Comparison of ENCODE assay signal across 15 cellular contexts in genomic region chr4:1307951-1308735, GRCh38. TPM values are rescaled to one million over a fixed set of nuclear protein-coding genes. Genes with fewer than 3 reads are reported as not detected.
A peak's percentile ranks its signal among the peaks of the same experiment; 100 is the strongest.
DNase-seq lines count a peak whose midpoint lies in the region; ATAC-seq, FAIRE-seq and TF ChIP-seq lines count a peak whose summit lies in the region.
"Had no signal": no experiment of that assay in that cellular context is flagged by ENCODE, and none has a peak within 500 bp of the region (broad histone marks: within the 10 kb centered on the region; RNA-seq: fewer than 3 reads in every experiment).

No MANE protein-coding gene starts in this region.

- no peak overlapping the region for H2AFZ ChIP-seq in astrocyte (ENCODE audit: low read depth, low read length)

- no peak for TF ChIP-seq CTCF in astrocyte (IDR thresholded peaks at IDR 0.05; ENCODE audit: insufficient read depth, low read depth, low read length)
- no peak for TF ChIP-seq CTCF in lower lobe of right lung (IDR thresholded peaks at IDR 0.05)
- TF ChIP-seq CTCF in vagina (IDR thresholded peaks at IDR 0.05): no peak

- H3K9me3 ChIP-seq in astrocyte (ENCODE audit: insufficient read depth, low read depth, low read length) (no peaks in the 10 kb centered on the region), lower lobe of right lung (no peaks in the 10 kb centered on the region), vagina (no peaks in the 10 kb centered on the region)
- H3K9me3 ChIP-seq: left lung, pancreas had no signal

- no peak overlapping the region for H3K4me2 ChIP-seq in astrocyte (ENCODE audit: low read length)

- peaks cover 10% of the 10 kb centered on the region for H3K36me3 Mint-ChIP-seq in astrocyte (ENCODE audit: low read depth, unreplicated experiment)
- H3K36me3 Mint-ChIP-seq in stimulated activated naive B cell treated with anti-CD40 and anti-IgM and Interleukin-4, amounts not matched to agents 10 μg/mL and 1 μg/mL and 100 μg/mL, for 72 hours: peaks cover 30 to 56% of the 10 kb centered on the region in 2 donors

- H3K27me3 ChIP-seq in astrocyte (ENCODE audit: insufficient read depth, low read length): no peaks in the 10 kb centered on the region
- no peaks in the 10 kb centered on the region for H3K27me3 ChIP-seq in lower lobe of right lung (ENCODE audit: low read depth)
- H3K27me3 ChIP-seq in vagina: no peaks in the 10 kb centered on the region
- H3K27me3 ChIP-seq: left lung, pancreas had no signal

- H3K27ac ChIP-seq in astrocyte (ENCODE audit: low read depth, low read length) (no peak overlapping the region), lower lobe of right lung (peak overlapping the region; percentile 65), vagina (no peak overlapping the region)

- H3K9ac ChIP-seq in astrocyte (ENCODE audit: low read length): no peak overlapping the region

- peak; percentile 26 for DNase-seq in Right ventricle myocardium superior
- DNase-seq in cardiac septum (ENCODE audit: low spot score): no peak
- no peak for DNase-seq in astrocyte (ENCODE audit: low read depth)
- DNase-seq in lower lobe of right lung: no peak
- no peak for DNase-seq in stimulated activated naive B cell treated with anti-CD40 and anti-IgM and Interleukin-4, amounts not matched to agents 10 μg/mL and 1 μg/mL and 100 μg/mL, for 72 hours
- DNase-seq in T-helper 9 cell: no peak
- DNase-seq in vagina (ENCODE audit: extremely low spot score in 2 of 2): no peak
- DNase-seq: activated CD4-positive, CD25-positive, alpha-beta regulatory T cell treated with anti-CD3 and anti-CD28 coated beads, Interleukin-2, amount 50 U/mL, for 72 hours; activated T-cell treated with anti-CD3 and anti-CD28 coated beads, Interleukin-2, amount 50 U/mL, for 48 hours; DMS53; NCI-H345; OCI-M1 had no signal

- H4K20me1 ChIP-seq in astrocyte (ENCODE audit: insufficient read depth, low read length): peaks cover 77% of the 10 kb centered on the region

- H3K4me1 ChIP-seq in astrocyte (ENCODE audit: insufficient read depth, low read length): peaks cover 18% of the 10 kb centered on the region
- H3K4me1 ChIP-seq in lower lobe of right lung: peaks cover 30% of the 10 kb centered on the region
- H3K4me1 ChIP-seq in vagina: peaks cover 59% of the 10 kb centered on the region

- no peaks in the 10 kb centered on the region for H3K27me3 Mint-ChIP-seq in astrocyte (ENCODE audit: low read depth, unreplicated experiment)
- no peaks in the 10 kb centered on the region for H3K27me3 Mint-ChIP-seq in stimulated activated naive B cell treated with anti-CD40 and anti-IgM and Interleukin-4, amounts not matched to agents 10 μg/mL and 1 μg/mL and 100 μg/mL, for 72 hours

- TF ChIP-seq POLR2A in vagina (IDR thresholded peaks at IDR 0.05): no peak

- FAIRE-seq in astrocyte (lab: Jason Lieb, UNC): no peak
- FAIRE-seq: pancreas had no signal

- H3K27ac Mint-ChIP-seq in astrocyte (ENCODE audit: unreplicated experiment): peak overlapping the region; percentile 53
- peak overlapping the region; percentile 43 for H3K27ac Mint-ChIP-seq in stimulated activated naive B cell treated with anti-CD40 and anti-IgM and Interleukin-4, amounts not matched to agents 10 μg/mL and 1 μg/mL and 100 μg/mL, for 72 hours

- peaks cover 27% of the 10 kb centered on the region for H3K4me1 Mint-ChIP-seq in astrocyte (ENCODE audit: low read depth, unreplicated experiment)
- H3K4me1 Mint-ChIP-seq in stimulated activated naive B cell treated with anti-CD40 and anti-IgM and Interleukin-4, amounts not matched to agents 10 μg/mL and 1 μg/mL and 100 μg/mL, for 72 hours: peaks cover 43 to 55% of the 10 kb centered on the region in 2 donors

- H3K79me2 ChIP-seq in astrocyte (ENCODE audit: insufficient read depth, low read length): peaks cover 97% of the 10 kb centered on the region

- H3K4me3 ChIP-seq in astrocyte (ENCODE audit: insufficient read depth, low read depth, low read length) (no peak overlapping the region), lower lobe of right lung (no peak overlapping the region), vagina (no peak overlapping the region)

- H3K36me3 ChIP-seq in astrocyte (ENCODE audit: insufficient read depth, low read length) (no peaks in the 10 kb centered on the region), lower lobe of right lung (peaks cover 18% of the 10 kb centered on the region), vagina (peaks cover 0 to 7% of the 10 kb centered on the region in 2 donors)

- H3K4me3 Mint-ChIP-seq in astrocyte (ENCODE audit: unreplicated experiment): peak overlapping the region; percentile 41
- H3K4me3 Mint-ChIP-seq in stimulated activated naive B cell treated with anti-CD40 and anti-IgM and Interleukin-4, amounts not matched to agents 10 μg/mL and 1 μg/mL and 100 μg/mL, for 72 hours: no peak overlapping the region

- no peaks in the 10 kb centered on the region for H3K9me3 Mint-ChIP-seq in astrocyte (ENCODE audit: unreplicated experiment)
- no peaks in the 10 kb centered on the region for H3K9me3 Mint-ChIP-seq in stimulated activated naive B cell treated with anti-CD40 and anti-IgM and Interleukin-4, amounts not matched to agents 10 μg/mL and 1 μg/mL and 100 μg/mL, for 72 hours

- intact Hi-C loops in Right ventricle myocardium superior (cut with DNase I): no loop called here
- intact Hi-C loops in cardiac septum (cut with DNase I): no loop called here
- intact Hi-C loops in lower lobe of right lung (cut with DNase I): no loop called here
- intact Hi-C loops in vagina (cut with DNase I): no loop called here

- ATAC-seq in Right ventricle myocardium superior (ENCODE audit: poor library complexity) (no peak), lower lobe of right lung (no peak), GM18909 (IDR thresholded peaks at IDR 0.05; ENCODE audit: poor library complexity, unreplicated experiment) (no peak)
- no peak for ATAC-seq in stimulated activated naive B cell treated with anti-CD40 and anti-IgM and Interleukin-4, amounts not matched to agents 10 μg/mL and 1 μg/mL and 100 μg/mL, for 72 hours (replicated peaks)

RNA-seq across cellular contexts. Expression of gene MAEA, which starts 18.5 kb away (rescaled TPM):
- 50.3 TPM for total RNA-seq in Right ventricle myocardium superior
- 55.2 TPM for total RNA-seq in cardiac septum
- total RNA-seq in astrocyte: 73.3 and 79.3 TPM in 2 replicates
- 65.8 TPM for total RNA-seq in lower lobe of right lung
- total RNA-seq in vagina: 103 TPM

RNA-seq across cellular contexts. Expression of gene UVSSA, which starts 38.9 kb away (rescaled TPM):
- total RNA-seq in Right ventricle myocardium superior: 6.7 TPM
- total RNA-seq in cardiac septum: 10.4 TPM
- 14.2 and 14.8 TPM in 2 replicates for total RNA-seq in astrocyte
- total RNA-seq in lower lobe of right lung: 27.9 TPM
- 25.5 TPM for total RNA-seq in vagina

RNA-seq across cellular contexts. Expression of gene CTBP1, which starts 59.2 kb away (rescaled TPM):
- total RNA-seq in Right ventricle myocardium superior (133 TPM), cardiac septum (129 TPM), astrocyte (115 and 136 TPM in 2 replicates), lower lobe of right lung (165 TPM), vagina (93.1 TPM)
